In the genomic region with DNA sequence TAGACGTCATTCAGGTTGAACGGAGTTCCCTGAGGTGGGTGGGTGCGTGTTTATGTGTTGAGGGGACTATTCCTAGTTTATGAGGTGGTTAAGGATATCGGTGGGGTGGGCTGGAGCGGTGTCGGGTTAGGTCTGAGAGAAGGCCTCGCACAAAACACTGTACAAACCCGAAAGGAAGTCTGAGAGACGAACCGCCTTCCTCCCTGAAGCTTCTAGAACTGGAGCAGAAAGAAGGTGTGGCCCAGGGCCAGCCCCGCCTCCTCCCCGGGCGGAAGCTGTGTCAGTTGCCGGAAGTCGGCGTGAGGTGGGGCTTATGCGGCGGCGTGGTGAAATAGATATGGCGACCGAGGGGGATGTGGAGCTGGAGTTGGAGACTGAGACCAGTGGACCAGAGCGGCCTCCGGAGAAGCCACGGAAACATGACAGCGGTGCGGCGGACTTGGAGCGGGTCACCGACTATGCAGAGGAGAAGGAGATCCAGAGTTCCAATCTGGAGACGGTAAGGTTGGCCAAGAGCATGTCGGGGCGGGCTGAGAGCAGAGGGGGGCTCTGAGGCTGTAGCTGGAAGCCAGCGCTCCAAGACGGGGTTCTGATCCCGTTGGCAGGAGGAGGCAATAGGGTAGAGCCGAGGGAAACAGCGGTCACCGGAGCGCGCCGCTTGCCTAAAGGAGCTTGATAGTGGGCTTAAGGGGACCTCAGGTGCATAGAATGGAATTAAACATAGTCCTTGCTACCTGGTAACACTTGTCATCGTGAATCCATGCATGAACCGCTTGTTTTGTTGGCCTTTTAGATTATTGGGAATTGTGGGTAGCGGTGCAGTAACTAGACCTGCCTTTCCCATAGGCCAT, we compare ENCODE assay signal across 1 cellular context.
A peak's percentile ranks its signal among the peaks of the same experiment; 100 is the strongest.
TF ChIP-seq lines count a peak whose summit lies in the region.

TSS of gene HYPK (plus strand) at position 314 of the 851 bp plus-strand sequence. CDS start at position 338, 24 bp downstream.

TF ChIP-seq in K562, 482 proteins besides CTCF, POLR2A, EP300 and RAD21 (continued from another document):
- TF ChIP-seq TBP (optimal IDR thresholded peaks at IDR 0.05; ENCODE audit: low read depth, low read length) (peak; percentile 69), SAP30 (IDR thresholded peaks at IDR 0.05; ENCODE audit: borderline replicate concordance, insufficient read depth, low read depth, low read length, poor library complexity, severe bottlenecking) (peak; percentile 93), SUPT5H (IDR thresholded peaks at IDR 0.05) (peak; percentile 98), ARID2 (IDR thresholded peaks at IDR 0.05) (0 out of 2 replicates have a peak, but pooled peaks have one; percentile 14), CCNT2 (IDR thresholded peaks at IDR 0.05; ENCODE audit: borderline replicate concordance, extremely low read depth, insufficient read length, low read depth, low read length) (peak; percentile 50), TFE3 (CRISPR knock-in tag; IDR thresholded peaks at IDR 0.05) (no peak), CREM (IDR thresholded peaks at IDR 0.05; ENCODE audit: low read depth) (peak; percentile 79), TAF15 (IDR thresholded peaks at IDR 0.05; ENCODE audit: low read depth, low read length) (no peak), POLR2AphosphoS5 (IDR thresholded peaks at IDR 0.05; ENCODE audit: control insufficient read depth, insufficient read depth, low read depth, low read length) (peak; percentile 85), CEBPG (CRISPR knock-in tag; IDR thresholded peaks at IDR 0.05) (0 out of 2 replicates have a peak, but pooled peaks have one; percentile 17), CEBPG (tag; conservative IDR thresholded peaks at IDR 0.05 in 1 of 2, IDR thresholded peaks at IDR 0.05 in 1 of 2) (0 out of 4 replicates have a peak, but pooled peaks of 1 of the 2 experiments have one; percentile 32), SMAD1 (IDR thresholded peaks at IDR 0.05; ENCODE audit: low read depth, low read length, partially characterized antibody) (peak; percentile 79), MEIS2 (IDR thresholded peaks at IDR 0.05; ENCODE audit: partially characterized antibody) (peak; percentile 17), ELF1 (tag; IDR thresholded peaks at IDR 0.05) (peak; percentile 73), MCM2 (IDR thresholded peaks at IDR 0.05; ENCODE audit: low read depth) (no peak), GABPA (tag; conservative IDR thresholded peaks at IDR 0.05; ENCODE audit: low read depth) (peak; percentile 94), NFRKB (IDR thresholded peaks at IDR 0.05; ENCODE audit: low read depth) (peak; percentile 84), DNMT1 (IDR thresholded peaks at IDR 0.05) (peak; percentile 100), RBM22 (IDR thresholded peaks at IDR 0.05; ENCODE audit: low read depth, low read length, poor library complexity, severe bottlenecking) (no peak)
- TF ChIP-seq, protein P1, sequence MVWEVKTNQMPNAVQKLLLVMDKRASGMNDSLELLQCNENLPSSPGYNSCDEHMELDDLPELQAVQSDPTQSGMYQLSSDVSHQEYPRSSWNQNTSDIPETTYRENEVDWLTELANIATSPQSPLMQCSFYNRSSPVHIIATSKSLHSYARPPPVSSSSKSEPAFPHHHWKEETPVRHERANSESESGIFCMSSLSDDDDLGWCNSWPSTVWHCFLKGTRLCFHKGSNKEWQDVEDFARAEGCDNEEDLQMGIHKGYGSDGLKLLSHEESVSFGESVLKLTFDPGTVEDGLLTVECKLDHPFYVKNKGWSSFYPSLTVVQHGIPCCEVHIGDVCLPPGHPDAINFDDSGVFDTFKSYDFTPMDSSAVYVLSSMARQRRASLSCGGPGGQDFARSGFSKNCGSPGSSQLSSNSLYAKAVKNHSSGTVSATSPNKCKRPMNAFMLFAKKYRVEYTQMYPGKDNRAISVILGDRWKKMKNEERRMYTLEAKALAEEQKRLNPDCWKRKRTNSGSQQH (CRISPR knock-in tag; IDR thresholded peaks at IDR 0.05), result peak; percentile 69; the same call in 1 of the 2 replicates
